1 cellular context compared by ENCODE assay signal in genomic region chr19:29812881-29813275, GRCh38.
TF ChIP-seq lines count a peak whose summit lies in the region.

No MANE protein-coding gene starts in this region.

TF ChIP-seq in HEK293, 187 proteins besides CTCF, POLR2A, EP300 and RAD21 (continued from another document):
- TF ChIP-seq PRDM1 (tag by site-specific recombination; IDR thresholded peaks at IDR 0.05), result 0 out of 2 replicates have a peak, but pooled peaks have one; percentile 7
TF ChIP-seq in HEK293: peak in this region for 8.
